Comparison of ENCODE assay signal across 9 cellular contexts in the genomic region with DNA sequence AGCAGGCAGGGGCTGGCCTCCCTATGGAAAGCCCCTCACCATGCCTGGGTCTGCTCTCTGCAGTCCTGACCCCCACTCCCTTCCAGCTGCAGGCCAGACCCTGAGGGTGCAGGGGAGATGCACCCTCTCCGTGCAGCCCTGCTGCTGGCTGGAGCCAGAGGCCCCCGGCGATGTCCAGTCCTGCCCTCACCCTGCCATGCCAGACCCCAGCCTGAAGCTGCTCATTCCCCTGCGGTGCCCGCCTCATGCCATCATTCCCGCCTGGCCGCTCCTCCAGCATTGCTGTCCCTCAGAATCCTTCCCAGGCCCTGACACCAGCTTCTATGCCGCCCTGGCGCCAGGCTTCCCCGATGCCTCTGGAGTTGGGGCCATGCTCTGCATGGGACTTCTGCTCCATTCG.
"Had no signal": no experiment of that assay in that cellular context is flagged by ENCODE, and none has a peak within 500 bp of the region (broad histone marks: within the 10 kb centered on the region; RNA-seq: fewer than 3 reads in every experiment).

No MANE protein-coding gene starts in this region.

- H3K4me1 ChIP-seq: HAP-1 had no signal

- H3K4me1 Mint-ChIP-seq: IgD-negative memory B cell had no signal

- H3K27ac ChIP-seq: GM23248, HL-60 had no signal

- DNase-seq: GM23248, GOT3, H7, HFFc6 had no signal

- H3K4me3 ChIP-seq: GM23248, HAP-1 had no signal

- H3K9me3 ChIP-seq: HAP-1 had no signal

- H3K9ac ChIP-seq: GM23248 had no signal

- ATAC-seq: HCT116, HepG2 had no signal

- H3K36me3 ChIP-seq: HAP-1 had no signal

- H3K36me3 Mint-ChIP-seq: IgD-negative memory B cell had no signal

- H3K27ac Mint-ChIP-seq: HFFc6, IgD-negative memory B cell had no signal

- H2AFZ ChIP-seq: GM23248 had no signal

- H3K4me3 Mint-ChIP-seq: HFFc6, IgD-negative memory B cell had no signal
